Comparison of ENCODE assay signal across 20 cellular contexts in genomic region chr12:3247596-3248270, GRCh38.
DNase-seq lines count a peak whose midpoint lies in the region; ATAC-seq and TF ChIP-seq lines count a peak whose summit lies in the region.
"Had no signal": no experiment of that assay in that cellular context is flagged by ENCODE, and none has a peak within 500 bp of the region (broad histone marks: within the 10 kb centered on the region; RNA-seq: fewer than 3 reads in every experiment).

No MANE protein-coding gene starts in this region.

- peak overlapping the region; percentile 91 to 97 for H3K27ac ChIP-seq in right atrium auricular region
- H3K27ac ChIP-seq: foreskin keratinocyte had no signal

- no peak for ATAC-seq in sciatic nerve
- ATAC-seq: foreskin keratinocyte had no signal

- H3K27ac Mint-ChIP-seq in type B pancreatic cell, result no peak overlapping the region
- H3K27ac Mint-ChIP-seq: activated B cell treated with CpG ODN at 0.5 μM for 24 hours; activated naive CD8-positive, alpha-beta T cell treated with anti-CD3 and anti-CD28 coated beads, Interleukin-2, amount 10 ng/mL, durations not matched to agents 7 days and 5 days; activated T-helper 2 cell treated with anti-CD3 and anti-CD28 coated beads, Interferon-gamma antibody, Interleukin-2, Interleukin-4, amounts not matched to agents 10 μg/mL and 5 μg/mL and 100 μg/mL, durations not matched to agents 14 hours and 24 hours and 36 hours; T-helper 2 cell treated with Interferon-gamma antibody and Interleukin-4, amounts not matched to agents 5 μg/mL and 100 μg/mL, for 36 hours had no signal

- no peaks in the 10 kb centered on the region for H3K9me3 ChIP-seq in right atrium auricular region
- H3K9me3 ChIP-seq: thoracic aorta had no signal

- H3K4me3 Mint-ChIP-seq in type B pancreatic cell, result no peak overlapping the region
- H3K4me3 Mint-ChIP-seq: activated B cell treated with CpG ODN at 0.5 μM for 24 hours; activated naive CD8-positive, alpha-beta T cell treated with anti-CD3 and anti-CD28 coated beads, Interleukin-2, amount 10 ng/mL, durations not matched to agents 7 days and 5 days; T-helper 2 cell treated with Interferon-gamma antibody and Interleukin-4, amounts not matched to agents 5 μg/mL and 100 μg/mL, for 36 hours had no signal

- no peaks in the 10 kb centered on the region for H3K36me3 ChIP-seq in right atrium auricular region
- H3K36me3 ChIP-seq: thoracic aorta had no signal

- intact Hi-C loops in sciatic nerve (cut with DNase I), result no loop called here

- H3K27me3 Mint-ChIP-seq in type B pancreatic cell, result peaks cover 6% of the 10 kb centered on the region
- H3K27me3 Mint-ChIP-seq: activated B cell treated with CpG ODN at 0.5 μM for 24 hours had no signal

- no peaks in the 10 kb centered on the region for H3K9me3 Mint-ChIP-seq in type B pancreatic cell
- H3K9me3 Mint-ChIP-seq: activated B cell treated with CpG ODN at 0.5 μM for 24 hours; activated naive CD8-positive, alpha-beta T cell treated with anti-CD3 and anti-CD28 coated beads, Interleukin-2, amount 10 ng/mL, durations not matched to agents 7 days and 5 days; activated T-helper 2 cell treated with anti-CD3 and anti-CD28 coated beads, Interferon-gamma antibody, Interleukin-2, Interleukin-4, amounts not matched to agents 10 μg/mL and 5 μg/mL and 100 μg/mL, durations not matched to agents 14 hours and 24 hours and 36 hours; T-helper 2 cell treated with Interferon-gamma antibody and Interleukin-4, amounts not matched to agents 5 μg/mL and 100 μg/mL, for 36 hours had no signal

- peaks cover 18% of the 10 kb centered on the region for H3K36me3 Mint-ChIP-seq in type B pancreatic cell
- H3K36me3 Mint-ChIP-seq: activated naive CD8-positive, alpha-beta T cell treated with anti-CD3 and anti-CD28 coated beads, Interleukin-2, amount 10 ng/mL, durations not matched to agents 7 days and 5 days had no signal

- peak; percentile 86 for DNase-seq in D341Med (ENCODE audit: low spot score)
- peak; percentile 32 for DNase-seq in GM10266 (ENCODE audit: extremely low spot score)
- DNase-seq in NCI-H69 (lab: John Stamatoyannopoulos, UW), result peak; percentile 87
- no peak for DNase-seq in right atrium auricular region (ENCODE audit: low spot score)
- no peak for DNase-seq in sciatic nerve (ENCODE audit: low spot score)
- no peak for DNase-seq in type B pancreatic cell (ENCODE audit: extremely low spot score, unreplicated experiment)
- no peak for DNase-seq in germinal center (ENCODE audit: low spot score)
- DNase-seq: activated B cell treated with CpG ODN at 0.5 μM for 24 hours; activated CD4-positive, alpha-beta T cell treated with anti-CD3 and anti-CD28 coated beads, Interleukin-2, amount 50 U/mL, for 4 hours; activated CD8-positive, alpha-beta memory T cell treated with anti-CD3 and anti-CD28 coated beads, Interleukin-2, amount 50 U/mL, for 48 hours; activated naive CD8-positive, alpha-beta T cell treated with anti-CD3 and anti-CD28 coated beads, Interleukin-2, amount 10 ng/mL, durations not matched to agents 7 days and 5 days; effector CD4-positive, alpha-beta T cell; foreskin keratinocyte; GOT3; NCI-H226; stimulated activated CD4-positive, alpha-beta T cell treated with anti-CD3 and anti-CD28 coated beads, Interleukin-2, amount 100 ng/mL, for 48 hours; stimulated activated naive CD4-positive, alpha-beta T cell had no signal

- no peak for TF ChIP-seq CTCF in GM10266 (IDR thresholded peaks at IDR 0.05; ENCODE audit: control insufficient read depth, insufficient read depth, low read depth, missing control alignments)
- no peak for TF ChIP-seq CTCF in right atrium auricular region (IDR thresholded peaks at IDR 0.05)
- no peak for TF ChIP-seq CTCF in type B pancreatic cell (conservative IDR thresholded peaks at IDR 0.05)

- H3K4me1 ChIP-seq in right atrium auricular region, result peaks cover 0 to 94% of the 10 kb centered on the region in 2 donors
- H3K4me1 ChIP-seq: foreskin keratinocyte had no signal

- H3K4me1 Mint-ChIP-seq in type B pancreatic cell (ENCODE audit: unreplicated experiment), result peaks cover 6% of the 10 kb centered on the region

- H3K27me3 ChIP-seq in right atrium auricular region, result no peaks in the 10 kb centered on the region
- H3K27me3 ChIP-seq: foreskin keratinocyte had no signal

- no peak overlapping the region for H3K4me3 ChIP-seq in right atrium auricular region
- H3K4me3 ChIP-seq: thoracic aorta had no signal

Comparison
In these comparisons a context has a peak if more than half of its experiments do, and no peak if none do; other contexts are left out.
1. DNase-seq: peak in D341Med (single experiment), GM10266 (single experiment) and NCI-H69 (single experiment); none in right atrium auricular region (single experiment), sciatic nerve (single experiment), type B pancreatic cell (single experiment) and germinal center (single experiment).